ENCODE assay signal across 21 cellular contexts in the genomic region with DNA sequence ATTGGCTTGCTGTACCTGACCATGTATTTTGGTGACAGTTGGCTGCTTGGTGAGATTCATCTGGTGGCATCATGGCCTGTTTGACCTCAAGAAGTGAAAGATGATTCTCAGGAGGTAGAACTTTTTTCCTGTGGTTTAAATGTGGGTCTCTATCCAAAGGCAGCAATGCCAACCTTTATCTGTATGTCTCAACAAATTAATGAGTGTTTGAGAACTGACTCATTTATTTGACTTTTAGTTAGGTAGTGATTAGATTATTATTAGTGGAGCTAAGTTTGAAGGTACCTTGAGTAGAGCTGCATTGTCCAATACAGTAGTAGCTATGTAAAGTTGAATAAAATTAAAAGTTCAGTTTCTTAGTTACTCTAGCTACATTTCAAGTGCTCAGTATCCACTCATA.
"Had no signal": no experiment of that assay in that cellular context is flagged by ENCODE, and none has a peak within 500 bp of the region (broad histone marks: within the 10 kb centered on the region; RNA-seq: fewer than 3 reads in every experiment).

No MANE protein-coding gene starts in this region.

- H3K27me3 Mint-ChIP-seq: naive thymus-derived CD4-positive, alpha-beta T cell; progenitor cell of endocrine pancreas; stimulated activated naive CD8-positive, alpha-beta T cell treated with anti-CD3 and anti-CD28 coated beads, Interleukin-15, amount 100 ng/mL, for 72 hours had no signal

- H3K27ac Mint-ChIP-seq: progenitor cell of endocrine pancreas; stimulated activated naive CD8-positive, alpha-beta T cell treated with anti-CD3 and anti-CD28 coated beads, Interleukin-15, amount 100 ng/mL, for 72 hours had no signal

- H3K9ac ChIP-seq: parathyroid adenoma had no signal

- H3K27ac ChIP-seq: dorsolateral prefrontal cortex, left lung, parathyroid adenoma, right atrium auricular region, suprapubic skin, transverse colon, vagina had no signal

- H3K4me2 ChIP-seq: smooth muscle cell had no signal

- H3K27me3 ChIP-seq: dorsolateral prefrontal cortex, left lung, right atrium auricular region, suprapubic skin, transverse colon, vagina had no signal

- H3K36me3 ChIP-seq: left lung, right atrium auricular region, suprapubic skin, transverse colon, vagina had no signal

- H3K4me3 Mint-ChIP-seq: naive thymus-derived CD4-positive, alpha-beta T cell; stimulated activated naive CD8-positive, alpha-beta T cell treated with anti-CD3 and anti-CD28 coated beads, Interleukin-15, amount 100 ng/mL, for 72 hours had no signal

- H3K4me1 ChIP-seq: parathyroid adenoma had no signal

- ATAC-seq: left lung; naive thymus-derived CD4-positive, alpha-beta T cell; sciatic nerve; stimulated activated naive CD8-positive, alpha-beta T cell treated with anti-CD3 and anti-CD28 coated beads, Interleukin-15, amount 100 ng/mL, for 72 hours had no signal

- H2AFZ ChIP-seq: parathyroid adenoma had no signal

- H3K9me3 ChIP-seq: left lung, right atrium auricular region, suprapubic skin, transverse colon, vagina had no signal

- DNase-seq: dorsolateral prefrontal cortex; effector CD4-positive, alpha-beta T cell; hypothalamus; left lung; mesendoderm; midbrain; naive thymus-derived CD4-positive, alpha-beta T cell; stimulated activated CD4-positive, alpha-beta T cell treated with anti-CD3 and anti-CD28 coated beads, Interleukin-12 subunit alpha, Interleukin-12 subunit beta, amount 100 ng/mL, for 4 hours; stimulated activated CD4-positive, alpha-beta T cell treated with anti-CD3 and anti-CD28 coated beads, Interleukin-1b, Interleukin-23, amount 100 ng/mL, for 48 hours; stimulated activated CD4-positive, alpha-beta T cell treated with anti-CD3 and anti-CD28 coated beads, Interleukin-4, amount 100 ng/mL, for 1 hour; stimulated activated CD8-positive, alpha-beta memory T cell treated with anti-CD3 and anti-CD28 coated beads, Interleukin-4, amount 100 ng/mL, for 48 hours; stimulated activated naive CD4-positive, alpha-beta T cell; stimulated activated naive CD8-positive, alpha-beta T cell treated with anti-CD3 and anti-CD28 coated beads, Interleukin-15, amount 100 ng/mL, for 72 hours; transverse colon had no signal

- H3K4me3 ChIP-seq: dorsolateral prefrontal cortex, left lung, right atrium auricular region, smooth muscle cell, suprapubic skin, transverse colon, vagina had no signal
